10 cellular contexts compared by ENCODE assay signal in genomic region chr13:40672310-40673060, GRCh38. TPM values are rescaled to one million over a fixed set of nuclear protein-coding genes. Genes with fewer than 3 reads are reported as not detected.
DNase-seq lines count a peak whose midpoint lies in the region; ATAC-seq and TF ChIP-seq lines count a peak whose summit lies in the region.
"Had no signal": no experiment of that assay in that cellular context is flagged by ENCODE, and none has a peak within 500 bp of the region (broad histone marks: within the 10 kb centered on the region; RNA-seq: fewer than 3 reads in every experiment).

No MANE protein-coding gene starts in this region.

- no peaks in the 10 kb centered on the region for H3K9me2 ChIP-seq in PC-3 (replicated peaks; ENCODE audit: low read length)

- no peaks in the 10 kb centered on the region for H4K20me1 ChIP-seq in PC-3 (ENCODE audit: low read length)

- H3K9ac ChIP-seq in PC-3 (ENCODE audit: low read length), result 0 out of 2 replicates have a peak overlapping the region, but pooled peaks have one; percentile 8

- peak in 1 of 2 donors; percentile 12 for TF ChIP-seq EP300 in tibial nerve (IDR thresholded peaks at IDR 0.05)

- no peak overlapping the region; the same call in 1 of the 2 replicates for H3K4me3 ChIP-seq in ACC112 (ENCODE audit: low read depth, low read length)
- H3K4me3 ChIP-seq in HEK293 (ENCODE audit: low read depth, low read length), result no peak overlapping the region
- 0 out of 2 replicates have a peak overlapping the region, but pooled peaks have one; percentile 0 for H3K4me3 ChIP-seq in PC-3 (ENCODE audit: low read length)
- H3K4me3 ChIP-seq in fibroblast of mammary gland (ENCODE audit: control insufficient read depth, low read depth, low read length), result no peak overlapping the region
- H3K4me3 ChIP-seq in tibial nerve, result no peak overlapping the region
- H3K4me3 ChIP-seq: prostate gland had no signal

- peak overlapping the region; percentile 19 for H3K4me2 ChIP-seq in PC-3 (ENCODE audit: low read length)

- CTCF ChIA-PET in HEK293 (lab: Yijun Ruan, JAX) (interaction anchor here (0.6 to 0.7 kb wide), 3 partner anchors 77 to 730 kb away, joined by 3 read pairs; no protein-coding TSS in a partner anchor), PC-3 (lab: Charles Lee) (no interaction called here)

- POLR2A ChIA-PET in HEK293 (lab: Yijun Ruan, JAX), result interaction anchor here (0.7 kb wide), 2 partner anchors 114 to 524 kb away, joined by 3 read pairs; no protein-coding TSS in a partner anchor
- POLR2A ChIA-PET in PC-3 (lab: Charles Lee; ENCODE audit: unreplicated experiment), result no interaction called here

- H3K27ac ChIP-seq in ACC112 (ENCODE audit: low read depth, low read length), result peak overlapping the region; percentile 56
- H3K27ac ChIP-seq in HEK293 (ENCODE audit: extremely low read depth, low read depth, low read length), result no peak overlapping the region
- H3K27ac ChIP-seq in PC-3 (ENCODE audit: low read length), result peak overlapping the region; percentile 64
- peak overlapping the region in 2 of 4 donors; percentile 12 to 21 for H3K27ac ChIP-seq in tibial nerve
- H3K27ac ChIP-seq: prostate gland had no signal

- no peaks in the 10 kb centered on the region for H3K9me3 ChIP-seq in HEK293 (ENCODE audit: control insufficient read depth, insufficient read depth, low read depth, low read length)
- no peaks in the 10 kb centered on the region for H3K9me3 ChIP-seq in PC-3 (ENCODE audit: low read length)
- H3K9me3 ChIP-seq in tibial nerve, result no peaks in the 10 kb centered on the region
- H3K9me3 ChIP-seq: prostate gland had no signal

- H3K27me3 ChIP-seq in ACC112 (ENCODE audit: insufficient read depth, low read length) (no peaks in the 10 kb centered on the region), PC-3 (ENCODE audit: low read length) (no peaks in the 10 kb centered on the region), tibial nerve (no peaks in the 10 kb centered on the region)

- ATAC-seq in PC-3, result peak; percentile 77
- ATAC-seq in HG03280 (IDR thresholded peaks at IDR 0.05; ENCODE audit: unreplicated experiment), result no peak

- H3F3A ChIP-seq in PC-3 (ENCODE audit: low read length, unreplicated experiment), result peaks cover 3% of the 10 kb centered on the region

- H3K79me2 ChIP-seq in ACC112 (ENCODE audit: control insufficient read depth, insufficient read depth, low read length, unreplicated experiment), result no peaks in the 10 kb centered on the region
- no peaks in the 10 kb centered on the region for H3K79me2 ChIP-seq in PC-3 (ENCODE audit: low read length)

- TF ChIP-seq CTCF in HEK293 (tag by site-specific recombination; IDR thresholded peaks at IDR 0.05), result no peak
- no peak for TF ChIP-seq CTCF in PC-3 (conservative IDR thresholded peaks at IDR 0.05; ENCODE audit: low read depth, low read length)
- no peak for TF ChIP-seq CTCF in fibroblast of mammary gland (conservative IDR thresholded peaks at IDR 0.05; ENCODE audit: control insufficient read depth, insufficient read depth, low read depth, low read length)
- TF ChIP-seq CTCF in tibial nerve (IDR thresholded peaks at IDR 0.05), result no peak

- DNase-seq in PC-3, result peak; percentile 88
- peak; percentile 87 for DNase-seq in fibroblast of mammary gland (ENCODE audit: low read depth)
- no peak for DNase-seq in HPDE6-E6E7 (ENCODE audit: extremely low spot score)
- DNase-seq in hepatic stellate cell (ENCODE audit: low spot score), result no peak
- no peak for DNase-seq in tibial nerve (ENCODE audit: low spot score in 2 of 2)
- DNase-seq: KBM-7 had no signal

- TF ChIP-seq POLR2A in tibial nerve (IDR thresholded peaks at IDR 0.05), result no peak

- H3K4me1 ChIP-seq in ACC112 (ENCODE audit: control insufficient read depth, insufficient read depth, low read length, unreplicated experiment), result peaks cover 15% of the 10 kb centered on the region
- H3K4me1 ChIP-seq in HEK293 (ENCODE audit: control insufficient read depth, insufficient read depth, low read length), result peaks cover 12% of the 10 kb centered on the region
- H3K4me1 ChIP-seq in PC-3 (ENCODE audit: insufficient read depth, low read length), result peaks cover 19% of the 10 kb centered on the region
- peaks cover 0 to 23% (median 6%) of the 10 kb centered on the region in 4 donors for H3K4me1 ChIP-seq in tibial nerve
- H3K4me1 ChIP-seq: prostate gland had no signal

- intact Hi-C loops in PC-3 (cut with micrococcal nuclease), result loop anchor here (5.0 kb wide), 1 partner anchor 265 kb away; no protein-coding TSS in a partner anchor

- H3K36me3 ChIP-seq in ACC112 (ENCODE audit: insufficient read depth, low read length) (no peaks in the 10 kb centered on the region), HEK293 (ENCODE audit: control insufficient read depth in 2 of 2, insufficient read depth in 1 of 2, low read length in 2 of 2) (no peaks in the 10 kb centered on the region), PC-3 (ENCODE audit: low read depth, low read length) (no peaks in the 10 kb centered on the region), tibial nerve (no peaks in the 10 kb centered on the region)
- H3K36me3 ChIP-seq: prostate gland had no signal

- 52 to 55% methylated on average over 3 of the region's 3 CpGs for WGBS in tibial nerve, 2 donors

- no TSS peak for BruUV-seq in PC-3 (replicated peaks; lab: Mats Ljungman, UMichigan)

- peak overlapping the region; percentile 82 for H2AFZ ChIP-seq in ACC112 (ENCODE audit: low read length, unreplicated experiment)
- no peak overlapping the region for H2AFZ ChIP-seq in PC-3 (ENCODE audit: low read length)

TF ChIP-seq in HEK293, 187 proteins besides CTCF, POLR2A, EP300 and RAD21 (continues in another document):
- no peak for TF ChIP-seq MEIS1 (CRISPR knock-in tag; IDR thresholded peaks at IDR 0.05; ENCODE audit: borderline replicate concordance)
- no peak for TF ChIP-seq ZSCAN23 (tag by site-specific recombination; IDR thresholded peaks at IDR 0.05)
- TF ChIP-seq OSR2 (tag by site-specific recombination; IDR thresholded peaks at IDR 0.05), result peak; percentile 93
- no peak for TF ChIP-seq ZNF558 (tag by site-specific recombination; IDR thresholded peaks at IDR 0.05)
- no peak for TF ChIP-seq ZNF148 (tag by site-specific recombination; IDR thresholded peaks at IDR 0.05; ENCODE audit: borderline replicate concordance)
- no peak; the same call in 1 of the 2 replicates for TF ChIP-seq ZNF362 (tag by site-specific recombination; IDR thresholded peaks at IDR 0.05)
- no peak for TF ChIP-seq ZNF157 (tag by site-specific recombination; IDR thresholded peaks at IDR 0.05)
- TF ChIP-seq ZNF670 (tag by site-specific recombination; IDR thresholded peaks at IDR 0.05; ENCODE audit: low read depth), result no peak
- TF ChIP-seq, protein P1, sequence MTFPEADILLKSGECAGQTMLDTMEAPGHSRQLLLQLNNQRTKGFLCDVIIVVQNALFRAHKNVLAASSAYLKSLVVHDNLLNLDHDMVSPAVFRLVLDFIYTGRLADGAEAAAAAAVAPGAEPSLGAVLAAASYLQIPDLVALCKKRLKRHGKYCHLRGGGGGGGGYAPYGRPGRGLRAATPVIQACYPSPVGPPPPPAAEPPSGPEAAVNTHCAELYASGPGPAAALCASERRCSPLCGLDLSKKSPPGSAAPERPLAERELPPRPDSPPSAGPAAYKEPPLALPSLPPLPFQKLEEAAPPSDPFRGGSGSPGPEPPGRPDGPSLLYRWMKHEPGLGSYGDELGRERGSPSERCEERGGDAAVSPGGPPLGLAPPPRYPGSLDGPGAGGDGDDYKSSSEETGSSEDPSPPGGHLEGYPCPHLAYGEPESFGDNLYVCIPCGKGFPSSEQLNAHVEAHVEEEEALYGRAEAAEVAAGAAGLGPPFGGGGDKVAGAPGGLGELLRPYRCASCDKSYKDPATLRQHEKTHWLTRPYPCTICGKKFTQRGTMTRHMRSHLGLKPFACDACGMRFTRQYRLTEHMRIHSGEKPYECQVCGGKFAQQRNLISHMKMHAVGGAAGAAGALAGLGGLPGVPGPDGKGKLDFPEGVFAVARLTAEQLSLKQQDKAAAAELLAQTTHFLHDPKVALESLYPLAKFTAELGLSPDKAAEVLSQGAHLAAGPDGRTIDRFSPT (tag by site-specific recombination; IDR thresholded peaks at IDR 0.05), result peak; percentile 89
- TF ChIP-seq ZNF10 (tag by site-specific recombination; IDR thresholded peaks at IDR 0.05), result peak; percentile 10; the same call in 1 of the 2 replicates
- no peak for TF ChIP-seq ZNF707 (tag by site-specific recombination; IDR thresholded peaks at IDR 0.05)
- no peak for TF ChIP-seq GLI4 (tag by site-specific recombination; IDR thresholded peaks at IDR 0.05)
- TF ChIP-seq PRDM1 (tag by site-specific recombination; IDR thresholded peaks at IDR 0.05), result peak; percentile 40; the same call in 1 of the 2 replicates
- TF ChIP-seq WT1 (tag by site-specific recombination; IDR thresholded peaks at IDR 0.05), result peak; percentile 79
- peak; percentile 76 for TF ChIP-seq ZNF629 (tag by site-specific recombination; IDR thresholded peaks at IDR 0.05)
- no peak for TF ChIP-seq ZNF266 (tag by site-specific recombination; IDR thresholded peaks at IDR 0.05; ENCODE audit: low read depth)

RNA-seq across cellular contexts. Expression of gene FOXO1, which starts 6.0 kb away (rescaled TPM):
- total RNA-seq in PC-3 (2014; rRNA removed) (2.7 and 3.5 TPM in 2 replicates), tibial nerve (100 to 1,000 TPM; 153 to 194 (median 176) TPM)

Comparison
In these comparisons a context has a peak if more than half of its experiments do, and no peak if none do; other contexts are left out.
1. DNase-seq: peak in PC-3 (single experiment) and fibroblast of mammary gland (single experiment); none in HPDE6-E6E7 (single experiment), hepatic stellate cell (single experiment) and tibial nerve (0 of 2).
2. RNA of gene FOXO1, which starts 6.0 kb away (total RNA-seq): 153 to 194 TPM in tibial nerve; 2.7 to 3.5 TPM in PC-3; every median in the first group is over 10 times any median in the second.